Comparison of ENCODE assay signal across 31 cellular contexts in genomic region chr5:157213527-157214243, GRCh38. TPM values are rescaled to one million over a fixed set of nuclear protein-coding genes. Genes with fewer than 3 reads are reported as not detected.
DNase-seq lines count a peak whose midpoint lies in the region; ATAC-seq and TF ChIP-seq lines count a peak whose summit lies in the region.
"Had no signal": no experiment of that assay in that cellular context is flagged by ENCODE, and none has a peak within 500 bp of the region (broad histone marks: within the 10 kb centered on the region; RNA-seq: fewer than 3 reads in every experiment).

No MANE protein-coding gene starts in this region.

- no peak overlapping the region for H3K4me3 ChIP-seq in DOHH2 (ENCODE audit: low read length)
- H3K4me3 ChIP-seq: GM23248, tibial nerve had no signal

- TF ChIP-seq CTCF in DOHH2 (IDR thresholded peaks at IDR 0.05; ENCODE audit: low read depth, low read length, poor library complexity, severe bottlenecking): no peak

- H3K9me3 ChIP-seq in DOHH2 (ENCODE audit: control insufficient read depth, insufficient read depth, low read length): no peaks in the 10 kb centered on the region
- H3K9me3 ChIP-seq: tibial nerve had no signal

- peak overlapping the region; percentile 61 for H3K4me2 ChIP-seq in DOHH2 (ENCODE audit: low read length)
- H3K4me2 ChIP-seq: KMS-11 had no signal

- H3K4me1 Mint-ChIP-seq in T-helper 1 cell treated with Interleukin-12 subunit alpha and Interleukin-12 subunit beta and Interleukin-4 antibody, amounts not matched to agents 30 μg/mL and 1 μg/mL, for 36 hours (ENCODE audit: low read depth): peaks cover 82% of the 10 kb centered on the region
- peaks cover 89% of the 10 kb centered on the region for H3K4me1 Mint-ChIP-seq in activated T-helper 1 cell treated with anti-CD3 and anti-CD28 coated beads, Interleukin-12 subunit alpha, Interleukin-12 subunit beta, Interleukin-2, Interleukin-4 antibody, amounts not matched to agents 30 ng/mL and 10 ng/mL and 1 ng/mL, durations not matched to agents 14 hours and 24 hours and 36 hours (ENCODE audit: low read depth)
- H3K4me1 Mint-ChIP-seq in naive thymus-derived CD8-positive, alpha-beta T cell: peaks cover 44 to 98% (median 92%) of the 10 kb centered on the region in 4 donors

- ATAC-seq in naive thymus-derived CD8-positive, alpha-beta T cell: peak; percentile 16 to 33
- ATAC-seq in GM18517 (IDR thresholded peaks at IDR 0.05; ENCODE audit: unreplicated experiment) (no peak), HG03565 (IDR thresholded peaks at IDR 0.05; ENCODE audit: unreplicated experiment) (no peak)
- ATAC-seq: left cardiac atrium, PC-3 had no signal

- H3K27ac ChIP-seq in DOHH2 (ENCODE audit: low read depth, low read length): peak overlapping the region; percentile 68
- H3K27ac ChIP-seq: 22Rv1, GM23248, KMS-11, tibial nerve had no signal

- intact Hi-C loops in activated T-helper 1 cell treated with anti-CD3 and anti-CD28 coated beads, Interleukin-12 subunit alpha, Interleukin-12 subunit beta, Interleukin-2, Interleukin-4 antibody, amounts not matched to agents 30 ng/mL and 10 ng/mL and 1 ng/mL, durations not matched to agents 14 hours and 24 hours and 36 hours (cut with micrococcal nuclease): loop anchor here (1.0 to 2.0 kb wide), 3 partner anchors 9 to 17 kb away; no protein-coding TSS in a partner anchor

- H3K9me2 ChIP-seq in DOHH2 (replicated peaks; ENCODE audit: control insufficient read depth, low read length): no peaks in the 10 kb centered on the region

- H3K27ac Mint-ChIP-seq in T-helper 1 cell treated with Interleukin-12 subunit alpha and Interleukin-12 subunit beta and Interleukin-4 antibody, amounts not matched to agents 30 μg/mL and 1 μg/mL, for 36 hours: peak overlapping the region; percentile 94
- peak overlapping the region; percentile 93 for H3K27ac Mint-ChIP-seq in activated T-helper 1 cell treated with anti-CD3 and anti-CD28 coated beads, Interleukin-12 subunit alpha, Interleukin-12 subunit beta, Interleukin-2, Interleukin-4 antibody, amounts not matched to agents 30 ng/mL and 10 ng/mL and 1 ng/mL, durations not matched to agents 14 hours and 24 hours and 36 hours
- H3K27ac Mint-ChIP-seq in naive thymus-derived CD8-positive, alpha-beta T cell: peak overlapping the region; percentile 74 to 98 (median 89)
- H3K27ac Mint-ChIP-seq: HFFc6 had no signal

- peaks cover 80% of the 10 kb centered on the region for H3K36me3 Mint-ChIP-seq in T-helper 1 cell treated with Interleukin-12 subunit alpha and Interleukin-12 subunit beta and Interleukin-4 antibody, amounts not matched to agents 30 μg/mL and 1 μg/mL, for 36 hours (ENCODE audit: low read depth)
- peaks cover 83% of the 10 kb centered on the region for H3K36me3 Mint-ChIP-seq in activated T-helper 1 cell treated with anti-CD3 and anti-CD28 coated beads, Interleukin-12 subunit alpha, Interleukin-12 subunit beta, Interleukin-2, Interleukin-4 antibody, amounts not matched to agents 30 ng/mL and 10 ng/mL and 1 ng/mL, durations not matched to agents 14 hours and 24 hours and 36 hours (ENCODE audit: low read depth)
- H3K36me3 Mint-ChIP-seq in naive thymus-derived CD8-positive, alpha-beta T cell: peaks cover 31 to 96% (median 80%) of the 10 kb centered on the region in 3 donors

- no peaks in the 10 kb centered on the region for H3K27me3 ChIP-seq in DOHH2 (ENCODE audit: control insufficient read depth, low read length)
- H3K27me3 ChIP-seq: tibial nerve had no signal

- POLR2A ChIA-PET in naive thymus-derived CD8-positive, alpha-beta T cell (lab: Charles Lee): interaction anchor here (0.9 to 35.8 kb wide), 4 partner anchors 8 to 71 kb away, joined by 3 to 990 read pairs (median 78); partner anchors contain the start of genes GARIN3, ITK and MED7

- DNase-seq in T-helper 1 cell: no peak
- no peak for DNase-seq in activated T-helper 1 cell treated with anti-CD3 and anti-CD28 coated beads, Interleukin-12 subunit alpha, Interleukin-12 subunit beta, Interleukin-2, Interleukin-4 antibody, amounts not matched to agents 30 ng/mL and 10 ng/mL and 1 ng/mL, durations not matched to agents 14 hours and 24 hours and 36 hours (ENCODE audit: low spot score)
- no peak for DNase-seq in naive thymus-derived CD8-positive, alpha-beta T cell
- DNase-seq in stimulated activated CD4-positive, alpha-beta T cell treated with anti-CD3 and anti-CD28 coated beads, Interleukin-12 subunit alpha, Interleukin-12 subunit beta, amount 100 ng/mL, for 4 hours: no peak
- DNase-seq: activated T-cell treated with anti-CD3 and anti-CD28 coated beads, Interleukin-2, amount 50 U/mL, for 4 hours; amygdala; COR-L47; DMS79 treated with DMSO at 0.1 percent for 48 hours; GM23248; HFFc6; left cardiac atrium; mesenchymal stem cell; NCI-H187; NCI-H345; NCI-H774; PC-3; Right ventricle myocardium superior; small intestine; stimulated activated CD4-positive, alpha-beta T cell treated with anti-CD3 and anti-CD28 coated beads, Interleukin-4, amount 100 ng/mL, for 1 hour; stimulated activated naive CD4-positive, alpha-beta T cell treated with Interleukin-2 at 50 U/mL for 16 hours; SW 1271 had no signal

- peaks cover 55% of the 10 kb centered on the region for H3K4me1 ChIP-seq in DOHH2 (ENCODE audit: control insufficient read depth, low read length)

- H3F3A ChIP-seq in DOHH2 (ENCODE audit: control insufficient read depth, insufficient read depth): 0 out of 2 replicates have a peak, but pooled peaks cover 3% of the 10 kb centered on the region

- no peaks in the 10 kb centered on the region for H3K36me3 ChIP-seq in DOHH2 (ENCODE audit: control insufficient read depth, low read length)
- H3K36me3 ChIP-seq: tibial nerve had no signal

- no peaks in the 10 kb centered on the region for H4K20me1 ChIP-seq in DOHH2 (ENCODE audit: control insufficient read depth, insufficient read depth, low read depth, low read length)

- peak overlapping the region; percentile 30 for H3K4me3 Mint-ChIP-seq in T-helper 1 cell treated with Interleukin-12 subunit alpha and Interleukin-12 subunit beta and Interleukin-4 antibody, amounts not matched to agents 30 μg/mL and 1 μg/mL, for 36 hours
- peak overlapping the region; percentile 43 for H3K4me3 Mint-ChIP-seq in activated T-helper 1 cell treated with anti-CD3 and anti-CD28 coated beads, Interleukin-12 subunit alpha, Interleukin-12 subunit beta, Interleukin-2, Interleukin-4 antibody, amounts not matched to agents 30 ng/mL and 10 ng/mL and 1 ng/mL, durations not matched to agents 14 hours and 24 hours and 36 hours
- peak overlapping the region in 8 of 10 donors; percentile 39 to 83 (median 67) for H3K4me3 Mint-ChIP-seq in naive thymus-derived CD8-positive, alpha-beta T cell
- H3K4me3 Mint-ChIP-seq: HFFc6 had no signal

- H3K27me3 Mint-ChIP-seq in T-helper 1 cell treated with Interleukin-12 subunit alpha and Interleukin-12 subunit beta and Interleukin-4 antibody, amounts not matched to agents 30 μg/mL and 1 μg/mL, for 36 hours (ENCODE audit: low read depth): no peaks in the 10 kb centered on the region
- H3K27me3 Mint-ChIP-seq in activated T-helper 1 cell treated with anti-CD3 and anti-CD28 coated beads, Interleukin-12 subunit alpha, Interleukin-12 subunit beta, Interleukin-2, Interleukin-4 antibody, amounts not matched to agents 30 ng/mL and 10 ng/mL and 1 ng/mL, durations not matched to agents 14 hours and 24 hours and 36 hours (ENCODE audit: insufficient read depth): no peaks in the 10 kb centered on the region
- H3K27me3 Mint-ChIP-seq in naive thymus-derived CD8-positive, alpha-beta T cell: no peaks in the 10 kb centered on the region

- no peaks in the 10 kb centered on the region for H3K79me2 ChIP-seq in DOHH2 (ENCODE audit: control insufficient read depth, low read length)

- H3K9me3 Mint-ChIP-seq in T-helper 1 cell treated with Interleukin-12 subunit alpha and Interleukin-12 subunit beta and Interleukin-4 antibody, amounts not matched to agents 30 μg/mL and 1 μg/mL, for 36 hours: no peaks in the 10 kb centered on the region
- H3K9me3 Mint-ChIP-seq in activated T-helper 1 cell treated with anti-CD3 and anti-CD28 coated beads, Interleukin-12 subunit alpha, Interleukin-12 subunit beta, Interleukin-2, Interleukin-4 antibody, amounts not matched to agents 30 ng/mL and 10 ng/mL and 1 ng/mL, durations not matched to agents 14 hours and 24 hours and 36 hours: no peaks in the 10 kb centered on the region
- H3K9me3 Mint-ChIP-seq in naive thymus-derived CD8-positive, alpha-beta T cell: no peaks in the 10 kb centered on the region
- H3K9me3 Mint-ChIP-seq: activated T-cell treated with anti-CD3 and anti-CD28 coated beads, Interleukin-2, amount 50 U/mL, for 4 hours; HFFc6 had no signal

RNA-seq across cellular contexts. Expression of gene ITK, which starts 33.0 kb away (rescaled TPM):
- 251 and 259 TPM in 2 replicates for total RNA-seq in activated T-helper 1 cell treated with anti-CD3 and anti-CD28 coated beads, Interleukin-12 subunit alpha, Interleukin-12 subunit beta, Interleukin-2, Interleukin-4 antibody, amounts not matched to agents 30 ng/mL and 10 ng/mL and 1 ng/mL, durations not matched to agents 14 hours and 24 hours and 36 hours
- 100 to 1,000 TPM; 477 to 490 TPM for total RNA-seq in naive thymus-derived CD8-positive, alpha-beta T cell
- 100 to 1,000 TPM; 109 to 231 (median 148) TPM for polyA plus RNA-seq in naive thymus-derived CD8-positive, alpha-beta T cell
- total RNA-seq: bronchial epithelial cell, HFFc6, osteoblast had no signal
- polyA plus RNA-seq: GM23248 had no signal

RNA-seq across cellular contexts. Expression of gene GARIN3, which starts 47.6 kb away (rescaled TPM):
- 0.27 and 0.31 TPM in 2 replicates for total RNA-seq in activated T-helper 1 cell treated with anti-CD3 and anti-CD28 coated beads, Interleukin-12 subunit alpha, Interleukin-12 subunit beta, Interleukin-2, Interleukin-4 antibody, amounts not matched to agents 30 ng/mL and 10 ng/mL and 1 ng/mL, durations not matched to agents 14 hours and 24 hours and 36 hours
- not detected for total RNA-seq in naive thymus-derived CD8-positive, alpha-beta T cell
- not detected for polyA plus RNA-seq in naive thymus-derived CD8-positive, alpha-beta T cell
- total RNA-seq: bronchial epithelial cell, GM23248, HFFc6, left cardiac atrium, osteoblast, PC-3, renal cortical epithelial cell, Right ventricle myocardium superior, tibial nerve had no signal
- polyA plus RNA-seq: GM23248, small intestine had no signal

RNA-seq across cellular contexts. Expression of gene CYFIP2, which starts 52.2 kb away (rescaled TPM):
- 173 and 175 TPM in 2 replicates for total RNA-seq in activated T-helper 1 cell treated with anti-CD3 and anti-CD28 coated beads, Interleukin-12 subunit alpha, Interleukin-12 subunit beta, Interleukin-2, Interleukin-4 antibody, amounts not matched to agents 30 ng/mL and 10 ng/mL and 1 ng/mL, durations not matched to agents 14 hours and 24 hours and 36 hours
- total RNA-seq in naive thymus-derived CD8-positive, alpha-beta T cell: 100 to 1,000 TPM; 395 to 412 TPM
- polyA plus RNA-seq in naive thymus-derived CD8-positive, alpha-beta T cell: 100 to 1,000 TPM; 417 to 668 (median 506) TPM

Comparison
In these comparisons a context has a peak if more than half of its experiments do, and no peak if none do; other contexts are left out.
1. ATAC-seq: peak in naive thymus-derived CD8-positive, alpha-beta T cell (2 of 2); none in GM18517 (single experiment) and HG03565 (single experiment).
2. Peak in every context shown above with its lines, with median percentiles within 50 percentile points of each other: H3K27ac Mint-ChIP-seq and H3K4me3 Mint-ChIP-seq.